In the genomic region with DNA sequence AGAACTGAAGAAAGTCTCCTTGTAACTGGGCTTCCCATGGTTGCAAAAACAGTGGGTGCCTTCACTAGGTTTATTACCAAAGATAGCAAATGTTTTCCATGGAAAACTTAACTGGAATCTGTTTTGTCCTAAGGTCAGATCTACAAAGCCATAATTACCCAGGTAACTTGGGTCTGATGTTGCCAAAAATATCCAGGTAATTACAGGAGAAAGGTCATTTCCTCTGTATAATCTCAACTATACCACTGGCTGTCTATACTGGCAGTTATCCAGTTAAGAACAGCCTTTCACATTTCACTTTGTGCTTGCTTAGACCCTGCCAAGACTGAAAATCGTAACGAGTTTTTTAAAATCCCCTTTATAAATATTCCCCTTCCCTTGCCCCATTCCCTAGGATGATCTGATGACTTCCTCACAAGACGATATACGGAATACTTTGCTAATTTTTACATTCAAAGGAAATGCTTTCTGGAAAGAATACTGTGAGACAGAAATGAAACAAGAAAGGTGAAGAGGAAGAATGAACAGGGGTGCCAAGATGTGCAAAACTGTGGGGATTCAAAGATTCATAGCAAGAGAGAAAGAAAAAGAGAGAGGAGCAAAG, we compare ENCODE assay signal across 8 cellular contexts.
DNase-seq lines count a peak whose midpoint lies in the region; ATAC-seq lines count a peak whose summit lies in the region.

No MANE protein-coding gene starts in this region.

- H3K4me1 ChIP-seq in right cardiac atrium (ENCODE audit: control insufficient read depth, insufficient read depth, low read length) = peaks cover 5% of the 10 kb centered on the region

- H3K9me3 ChIP-seq in T-helper 17 cell (ENCODE audit: control insufficient read depth, low read length, poor library complexity, severe bottlenecking) = no peaks in the 10 kb centered on the region
- no peaks in the 10 kb centered on the region for H3K9me3 ChIP-seq in right cardiac atrium (ENCODE audit: control insufficient read depth, low read length)

- 25% methylated on average over 4 of the region's 4 CpGs for WGBS in right cardiac atrium

- peak overlapping the region; percentile 84 for H3K4me3 Mint-ChIP-seq in T-helper 17 cell

- no peaks in the 10 kb centered on the region for H3K36me3 Mint-ChIP-seq in T-helper 17 cell (ENCODE audit: low read depth)

- peaks cover 14% of the 10 kb centered on the region for H3K4me1 Mint-ChIP-seq in T-helper 17 cell

- H3K4me3 ChIP-seq in right cardiac atrium (ENCODE audit: low read length) = peak overlapping the region; percentile 31
- peak overlapping the region in 6 of 7 experiments; percentile 2 to 35 (median 13) for H3K4me3 ChIP-seq in skin epidermis

- intact Hi-C loops in right cardiac atrium (cut with DNase I) = loop anchor here in 1 of 4 donors (10.0 kb wide), 1 partner anchor 314 kb away; no protein-coding TSS in a partner anchor

- peaks cover 40% of the 10 kb centered on the region for H3K27me3 Mint-ChIP-seq in T-helper 17 cell

- H3K27ac ChIP-seq in right cardiac atrium (ENCODE audit: low read length) = no peak overlapping the region
- peak overlapping the region in 17 of 21 experiments; percentile 10 to 80 (median 58) for H3K27ac ChIP-seq in skin epidermis

- H3K27ac Mint-ChIP-seq in T-helper 17 cell = peak overlapping the region; percentile 85

- ATAC-seq in T-helper 17 cell (no peak), right cardiac atrium (no peak)

- no peaks in the 10 kb centered on the region for H3K27me3 ChIP-seq in right cardiac atrium (ENCODE audit: control insufficient read depth, insufficient read depth)

- DNase-seq in DMS79 treated with DMSO at 0.1 percent for 48 hours (lab: John Stamatoyannopoulos, UW) = peak; percentile 18
- DNase-seq in DMS79 (lab: John Stamatoyannopoulos, UW) = no peak
- DNase-seq in T-helper 17 cell = no peak
- DNase-seq in right cardiac atrium = no peak
- no peak for DNase-seq in superior temporal gyrus (ENCODE audit: extremely low spot score)
- no peak for DNase-seq in NCI-H510A (lab: John Stamatoyannopoulos, UW)
- no peak for DNase-seq in SKM-1 treated with dmso at 0.1 percent for 144 hours (lab: John Stamatoyannopoulos, UW; ENCODE audit: unreplicated experiment)
